Comparison of ENCODE assay signal across 8 cellular contexts in the genomic region with DNA sequence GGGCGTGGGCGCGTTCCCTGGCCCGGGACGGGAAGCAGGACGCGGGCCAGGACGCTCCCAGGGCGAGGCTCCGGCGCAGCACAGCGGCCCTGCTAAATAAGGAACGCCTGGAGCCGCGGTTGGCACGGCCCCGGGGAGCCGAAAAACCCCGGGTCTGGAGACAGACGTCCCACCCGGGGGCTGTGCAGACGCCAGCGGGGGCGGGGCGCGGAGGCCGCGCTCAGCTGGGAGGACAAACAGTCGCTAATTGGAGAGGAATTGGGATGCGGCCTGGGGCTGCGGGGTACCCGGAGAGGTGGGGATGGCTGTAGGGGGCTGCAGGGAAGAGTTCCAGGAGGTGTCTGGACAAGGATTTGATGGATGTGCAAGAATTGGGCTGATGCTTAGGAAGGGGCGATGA. TPM values are rescaled to one million over a fixed set of nuclear protein-coding genes. Genes with fewer than 3 reads are reported as not detected.
DNase-seq lines count a peak whose midpoint lies in the region; TF ChIP-seq lines count a peak whose summit lies in the region.
"Not testable (repeated sequence)": the region's sequence is repeated elsewhere in the genome, so short reads cannot be mapped to it uniquely, and the experiment has no call there.

No MANE protein-coding gene starts in this region.

- H3K27me3 ChIP-seq in GM06990 (replicated peaks; ENCODE audit: control insufficient read depth, insufficient read depth, low read length); SJSA1 (replicated peaks); ascending aorta; tibial artery: not testable (repeated sequence)

- H3K9me3 ChIP-seq in SJSA1 (replicated peaks); ascending aorta; mesodermal cell (ENCODE audit: control insufficient read depth, low read length); tibial artery: not testable (repeated sequence)

- 0% methylated on average over 2 of the region's 33 CpGs; no CpG with 5 or more reads in 1 of the 2 experiments for WGBS in mesodermal cell (ENCODE audit: insufficient coverage in 2 of 2), 2 experiments

- not testable (repeated sequence) for TF ChIP-seq CTCF in GM06990 (IDR thresholded peaks at IDR 0.05; ENCODE audit: insufficient read depth, low read length, poor library complexity, severe bottlenecking); ascending aorta (IDR thresholded peaks at IDR 0.05); fibroblast of villous mesenchyme (IDR thresholded peaks at IDR 0.05; ENCODE audit: insufficient read depth, low read depth, low read length); tibial artery (IDR thresholded peaks at IDR 0.05)

- peak overlapping the region; percentile 53 for H3K4me3 ChIP-seq in GM06990 (replicated peaks; ENCODE audit: low read depth, low read length)
- H3K4me3 ChIP-seq in SJSA1 = peak overlapping the region; percentile 45
- peak overlapping the region; percentile 57 to 62 for H3K4me3 ChIP-seq in ascending aorta
- peak overlapping the region; percentile 54 for H3K4me3 ChIP-seq in fibroblast of villous mesenchyme (ENCODE audit: low read depth, low read length)
- H3K4me3 ChIP-seq in mesodermal cell (ENCODE audit: extremely low read depth, insufficient read depth, low read length, poor library complexity, severe bottlenecking) = peak overlapping the region; percentile 11
- peak overlapping the region; percentile 56 to 57 for H3K4me3 ChIP-seq in tibial artery

- not testable (repeated sequence) for H3K27ac ChIP-seq in SJSA1; mesodermal cell (ENCODE audit: low read depth, low read length, severe bottlenecking)
- H3K27ac ChIP-seq in ascending aorta (peak overlapping the region; percentile 56 to 65), tibial artery (peak overlapping the region; percentile 75 to 82)

- not testable (repeated sequence) for H3K4me1 ChIP-seq in SJSA1 (replicated peaks); ascending aorta; mesodermal cell (ENCODE audit: control insufficient read depth, insufficient read depth, low read length, poor library complexity, severe bottlenecking); tibial artery

- intact Hi-C loops in ascending aorta (cut with DNase I); tibial artery (cut with DNase I; ENCODE audit: low total_unique reads): not testable (repeated sequence)

- not testable (repeated sequence) for H3K36me3 ChIP-seq in GM06990 (ENCODE audit: control insufficient read depth, insufficient read depth, low read length); SJSA1; ascending aorta; mesodermal cell (ENCODE audit: control insufficient read depth, insufficient read depth, low read length); tibial artery

- not testable (repeated sequence) for DNase-seq in GM06990 (ENCODE audit: extremely low read depth, insufficient read length); fibroblast of villous mesenchyme (ENCODE audit: low read depth)
- DNase-seq in SJSA1 (ENCODE audit: low read depth in 1 of 2, low spot score in 2 of 2) (peak in 1 of 2 experiments; percentile 63), ascending aorta (ENCODE audit: low spot score in 2 of 2) (peak; percentile 29 to 86), tibial artery (peak; percentile 84 to 96)
- peak; percentile 11 to 14 for DNase-seq in activated CD8-positive, alpha-beta memory T cell treated with anti-CD3 and anti-CD28 coated beads for 4 hours (ENCODE audit: low read depth in 2 of 2)
- DNase-seq in stimulated activated CD4-positive, alpha-beta T cell treated with anti-CD3 and anti-CD28 coated beads, Interleukin-1b, Interleukin-23, amount 100 ng/mL, for 1 hour (ENCODE audit: low read depth in 2 of 2) = peak; percentile 8 to 19

RNA-seq across cellular contexts. Expression of gene NPIPA1, which starts 25.3 kb away (rescaled TPM):
- 7.3 and 14.9 TPM in 2 replicates for total RNA-seq in SJSA1 (2014; rRNA removed; shearing (Covaris generic))
- total RNA-seq in ascending aorta (53.4 TPM), fibroblast of villous mesenchyme (30.9 and 39.3 TPM in 2 replicates)
- 63.9 TPM for polyA plus RNA-seq in mesodermal cell (2013, experiment 1 of 2)
- 64.1 TPM for polyA plus RNA-seq in mesodermal cell (2013, experiment 2 of 2)
